12 cellular contexts compared by ENCODE assay signal in genomic region chr2:66888246-66888645, GRCh38.
"Had no signal": no experiment of that assay in that cellular context is flagged by ENCODE, and none has a peak within 500 bp of the region (broad histone marks: within the 10 kb centered on the region; RNA-seq: fewer than 3 reads in every experiment).

No MANE protein-coding gene starts in this region.

- H3K27ac ChIP-seq: adrenal gland, body of pancreas, right atrium auricular region, spleen had no signal

- H3K9me3 ChIP-seq: adrenal gland, body of pancreas had no signal

- H3K27me3 ChIP-seq: adrenal gland, body of pancreas, right atrium auricular region, spleen had no signal

- H3K4me3 ChIP-seq: adrenal gland, body of pancreas, right atrium auricular region, spleen had no signal

- H3K4me1 ChIP-seq: adrenal gland, right atrium auricular region, spleen had no signal

- H3K36me3 ChIP-seq: adrenal gland, right atrium auricular region, spleen had no signal

- ATAC-seq: esophagus mucosa, WTC11 had no signal

- DNase-seq: activated CD4-positive, alpha-beta T cell treated with anti-CD3 and anti-CD28 coated beads for 48 hours; activated naive CD4-positive, alpha-beta T cell treated with Interleukin-2 at 50 U/mL for 16 hours; adrenal gland; head of caudate nucleus; naive B cell; spleen; stimulated activated CD4-positive, alpha-beta T cell treated with anti-CD3 and anti-CD28 coated beads, Interleukin-1b, Interleukin-23, amount 100 ng/mL, for 48 hours; stimulated activated naive CD4-positive, alpha-beta T cell had no signal
